8 cellular contexts compared by ENCODE assay signal in the genomic region with DNA sequence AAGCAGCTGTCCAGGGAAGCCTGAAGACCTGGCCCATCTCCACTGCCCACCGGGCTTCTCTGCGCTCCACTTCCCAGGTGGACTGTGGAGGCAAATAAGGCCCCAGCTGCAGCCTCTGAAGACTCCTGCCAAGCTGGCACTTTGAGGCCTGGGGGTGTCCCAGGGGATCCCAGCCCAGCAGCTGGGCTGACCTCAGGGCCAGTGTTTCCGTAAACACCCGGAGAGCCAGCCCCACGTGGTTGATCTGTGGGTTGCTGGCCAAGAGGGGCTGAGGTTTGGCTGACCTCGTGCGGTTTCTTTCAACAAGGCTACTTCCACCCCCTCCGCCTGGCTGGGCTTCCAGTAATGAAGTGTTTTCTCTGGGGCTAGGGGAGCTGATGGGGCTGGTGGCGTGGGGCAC. TPM values are rescaled to one million over a fixed set of nuclear protein-coding genes. Genes with fewer than 3 reads are reported as not detected.
DNase-seq lines count a peak whose midpoint lies in the region; ATAC-seq lines count a peak whose summit lies in the region.

No MANE protein-coding gene starts in this region.

- H3K9me3 Mint-ChIP-seq in activated T-helper 2 cell treated with anti-CD3 and anti-CD28 coated beads, Interferon-gamma antibody, Interleukin-2, Interleukin-4, amounts not matched to agents 10 μg/mL and 5 μg/mL and 100 μg/mL, durations not matched to agents 14 hours and 24 hours and 36 hours = no peaks in the 10 kb centered on the region

- H3K27me3 Mint-ChIP-seq in activated T-helper 2 cell treated with anti-CD3 and anti-CD28 coated beads, Interferon-gamma antibody, Interleukin-2, Interleukin-4, amounts not matched to agents 10 μg/mL and 5 μg/mL and 100 μg/mL, durations not matched to agents 14 hours and 24 hours and 36 hours (ENCODE audit: low read depth) = no peaks in the 10 kb centered on the region

- H3K27ac Mint-ChIP-seq in activated T-helper 2 cell treated with anti-CD3 and anti-CD28 coated beads, Interferon-gamma antibody, Interleukin-2, Interleukin-4, amounts not matched to agents 10 μg/mL and 5 μg/mL and 100 μg/mL, durations not matched to agents 14 hours and 24 hours and 36 hours = no peak overlapping the region

- no peak overlapping the region for H3K4me3 Mint-ChIP-seq in activated T-helper 2 cell treated with anti-CD3 and anti-CD28 coated beads, Interferon-gamma antibody, Interleukin-2, Interleukin-4, amounts not matched to agents 10 μg/mL and 5 μg/mL and 100 μg/mL, durations not matched to agents 14 hours and 24 hours and 36 hours (ENCODE audit: low read depth)

- H3K4me1 Mint-ChIP-seq in activated T-helper 2 cell treated with anti-CD3 and anti-CD28 coated beads, Interferon-gamma antibody, Interleukin-2, Interleukin-4, amounts not matched to agents 10 μg/mL and 5 μg/mL and 100 μg/mL, durations not matched to agents 14 hours and 24 hours and 36 hours (ENCODE audit: low read depth) = no peaks in the 10 kb centered on the region

- intact Hi-C loops in activated T-helper 2 cell treated with anti-CD3 and anti-CD28 coated beads, Interferon-gamma antibody, Interleukin-2, Interleukin-4, amounts not matched to agents 10 μg/mL and 5 μg/mL and 100 μg/mL, durations not matched to agents 14 hours and 24 hours and 36 hours (cut with micrococcal nuclease) = no loop called here

- ATAC-seq in GM18907 (IDR thresholded peaks at IDR 0.05; ENCODE audit: unreplicated experiment) = peak; percentile 74

- H3K36me3 Mint-ChIP-seq in activated T-helper 2 cell treated with anti-CD3 and anti-CD28 coated beads, Interferon-gamma antibody, Interleukin-2, Interleukin-4, amounts not matched to agents 10 μg/mL and 5 μg/mL and 100 μg/mL, durations not matched to agents 14 hours and 24 hours and 36 hours (ENCODE audit: low read depth) = no peaks in the 10 kb centered on the region

- DNase-seq in OCI-M1 (lab: John Stamatoyannopoulos, UW) = peak; percentile 82
- peak; percentile 75 for DNase-seq in foreskin melanocyte
- DNase-seq in renal cortical epithelial cell (ENCODE audit: low read depth) = peak; percentile 78
- no peak for DNase-seq in activated T-helper 2 cell treated with anti-CD3 and anti-CD28 coated beads, Interferon-gamma antibody, Interleukin-2, Interleukin-4, amounts not matched to agents 10 μg/mL and 5 μg/mL and 100 μg/mL, durations not matched to agents 14 hours and 24 hours and 36 hours (ENCODE audit: low spot score)
- no peak for DNase-seq in NCI-H187 (lab: John Stamatoyannopoulos, UW)
- DNase-seq in NCI-H1105 (lab: John Stamatoyannopoulos, UW) = no peak
- DNase-seq in NK-92 (lab: John Stamatoyannopoulos, UW; ENCODE audit: unreplicated experiment) = no peak

RNA-seq across cellular contexts. Expression of a gene that starts 12.4 kb away (rescaled TPM):
- 0.10 TPM in 1 of 2 replicates, not detected in the other for total RNA-seq in renal cortical epithelial cell
- not detected in 2 replicates for total RNA-seq in activated T-helper 2 cell treated with anti-CD3 and anti-CD28 coated beads, Interferon-gamma antibody, Interleukin-2, Interleukin-4, amounts not matched to agents 10 μg/mL and 5 μg/mL and 100 μg/mL, durations not matched to agents 14 hours and 24 hours and 36 hours

RNA-seq across cellular contexts. Expression of a gene that starts 42.9 kb away (rescaled TPM):
- 2.1 and 4.6 TPM in 2 replicates for total RNA-seq in renal cortical epithelial cell
- 0.16 and 0.34 TPM in 2 replicates for total RNA-seq in activated T-helper 2 cell treated with anti-CD3 and anti-CD28 coated beads, Interferon-gamma antibody, Interleukin-2, Interleukin-4, amounts not matched to agents 10 μg/mL and 5 μg/mL and 100 μg/mL, durations not matched to agents 14 hours and 24 hours and 36 hours

RNA-seq across cellular contexts. Expression of a gene that starts 51.3 kb away (rescaled TPM):
- total RNA-seq in renal cortical epithelial cell = 5.9 and 10.0 TPM in 2 replicates
- total RNA-seq in activated T-helper 2 cell treated with anti-CD3 and anti-CD28 coated beads, Interferon-gamma antibody, Interleukin-2, Interleukin-4, amounts not matched to agents 10 μg/mL and 5 μg/mL and 100 μg/mL, durations not matched to agents 14 hours and 24 hours and 36 hours = 33.3 and 34.5 TPM in 2 replicates

Comparison
In these comparisons a context has a peak if more than half of its experiments do, and no peak if none do; other contexts are left out.
1. DNase-seq: peak in OCI-M1 (single experiment), foreskin melanocyte (single experiment) and renal cortical epithelial cell (single experiment); none in activated T-helper 2 cell treated with anti-CD3 and anti-CD28 coated beads, Interferon-gamma antibody, Interleukin-2, Interleukin-4, amounts not matched to agents 10 μg/mL and 5 μg/mL and 100 μg/mL, durations not matched to agents 14 hours and 24 hours and 36 hours (single experiment), NCI-H187 (0 of 2), NCI-H1105 (single experiment) and NK-92 (single experiment).